ENCODE assay signal across 8 cellular contexts in genomic region chr9:96449844-96450612, GRCh38. TPM values are rescaled to one million over a fixed set of nuclear protein-coding genes. Genes with fewer than 3 reads are reported as not detected.
DNase-seq lines count a peak whose midpoint lies in the region; ATAC-seq, FAIRE-seq and TF ChIP-seq lines count a peak whose summit lies in the region.

HABP4 (plus strand) TSS chr9:96450169; CDS start chr9:96450280, 111 bp downstream.

- H3K4me1 ChIP-seq in adrenal gland (replicated peaks in 1 of 2) (peaks cover 4 to 10% of the 10 kb centered on the region in 2 donors), prostate gland (replicated peaks) (no peaks in the 10 kb centered on the region)

- H3K9me3 ChIP-seq in adrenal gland (replicated peaks in 1 of 3) (no peaks in the 10 kb centered on the region), prostate gland (no peaks in the 10 kb centered on the region)

- intact Hi-C loops in adrenal gland (cut with DNase I), result no loop called here
- intact Hi-C loops in left cardiac atrium (cut with DNase I), result loop anchor here in 1 of 2 donors (2.0 to 10.0 kb wide), 3 partner anchors 31 to 215 kb away; partner anchors contain the start of gene ZNF367
- intact Hi-C loops in prostate gland (cut with DNase I), result loop anchor here (5.0 kb wide), 4 partner anchors 33 to 207 kb away; partner anchors contain the start of genes CDC14B, PRXL2C and ZNF367

- WGBS in adrenal gland, 4 donors, result 0% methylated on average over 16 to 108 of the region's 108 CpGs
- WGBS in prostate gland, result under 1% methylated on average over 60 of the region's 108 CpGs

- H3K27ac ChIP-seq in adrenal gland (peak within 1 kb of the TSS in 4 of 5 donors; percentile 65 to 90 (median 73)), prostate gland (peak within 1 kb of the TSS; percentile 81 to 85)

- H3K36me3 ChIP-seq in adrenal gland (replicated peaks in 1 of 2) (no peaks in the 10 kb centered on the region), prostate gland (no peaks in the 10 kb centered on the region)

- TF ChIP-seq CTCF in adrenal gland (IDR thresholded peaks at IDR 0.05) (peak in 2 of 6 experiments; percentile 1 to 23), prostate gland (IDR thresholded peaks at IDR 0.05) (peak in 2 of 4 experiments; percentile 41 to 49)

- peak; percentile 99 for FAIRE-seq in GM12892 (lab: Jason Lieb, UNC)

- DNase-seq in GM12892 (ENCODE audit: insufficient read length) (peak; percentile 92), NCI-H1436 treated with DMSO at 0.1 percent for 48 hours (lab: John Stamatoyannopoulos, UW) (peak; percentile 52), T follicular helper cell (ENCODE audit: low read depth) (peak; percentile 93), adrenal gland (peak; percentile 95 to 98 (median 96)), left cardiac atrium (peak; percentile 98), prostate gland (ENCODE audit: low spot score) (peak; percentile 97), ureter (ENCODE audit: low spot score) (peak; percentile 97)

- ATAC-seq in HG02852 (IDR thresholded peaks at IDR 0.05; ENCODE audit: unreplicated experiment), result peak; percentile 98
- ATAC-seq in left cardiac atrium, result peak; percentile 99

- H3K4me3 ChIP-seq in adrenal gland (peak within 1 kb of the TSS in 2 of 4 donors; percentile 52 to 75), prostate gland (peak within 1 kb of the TSS; percentile 68 to 69)

- TF ChIP-seq POLR2A in GM12892 (IDR thresholded peaks at IDR 0.05; ENCODE audit: low read depth, low read length) (peak; percentile 50; the same call in 1 of the 2 replicates), adrenal gland (IDR thresholded peaks at IDR 0.05) (peak; percentile 75 to 87), prostate gland (IDR thresholded peaks at IDR 0.05) (peak; percentile 86)

- H3K27me3 ChIP-seq in adrenal gland (no peaks in the 10 kb centered on the region), prostate gland (replicated peaks; ENCODE audit: insufficient read depth) (no peaks in the 10 kb centered on the region)

RNA-seq across cellular contexts. Expression of gene HABP4, which starts in this region (rescaled TPM):
- polyA plus RNA-seq in GM12892 (2012; ENCODE audit: missing spikeins), result 3.2 TPM
- total RNA-seq in adrenal gland, result 10 to 100 TPM in 3 of 8 donors, 1 to 10 TPM in 5; 5.8 to 17.4 (median 9.6) TPM
- 10 to 100 TPM; 14.9 to 22.4 (median 16.5) TPM for polyA plus RNA-seq in adrenal gland
- total RNA-seq in left cardiac atrium, result 10 to 100 TPM; 19.2 to 19.5 TPM
- 10 to 100 TPM; 13.5 to 24.3 TPM for total RNA-seq in prostate gland
- 13.4 TPM for total RNA-seq in ureter
